Comparison of ENCODE assay signal across 19 cellular contexts in the genomic region with DNA sequence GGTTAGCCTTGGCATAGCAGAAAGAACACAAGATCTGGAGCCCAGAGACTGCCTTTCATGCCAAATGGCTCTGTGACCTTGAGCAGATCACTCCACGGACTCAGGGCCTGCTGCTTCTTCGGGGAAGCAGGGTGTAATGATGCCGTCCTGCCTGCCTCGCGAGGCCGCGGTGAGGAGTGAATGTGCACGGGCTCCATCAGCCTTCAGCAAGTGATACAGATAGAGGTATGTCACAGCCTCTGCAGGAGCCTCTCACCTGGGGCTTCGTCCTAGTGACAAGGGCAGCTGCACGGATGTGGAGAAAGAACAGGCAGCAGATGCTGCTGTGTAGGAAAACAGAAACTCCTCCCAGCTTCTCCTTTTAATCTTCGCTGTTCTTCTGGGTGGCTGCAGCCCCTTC.
DNase-seq lines count a peak whose midpoint lies in the region; ATAC-seq and TF ChIP-seq lines count a peak whose summit lies in the region.
"Had no signal": no experiment of that assay in that cellular context is flagged by ENCODE, and none has a peak within 500 bp of the region (broad histone marks: within the 10 kb centered on the region; RNA-seq: fewer than 3 reads in every experiment).

No MANE protein-coding gene starts in this region.

- no peaks in the 10 kb centered on the region for H3K27me3 ChIP-seq in neural cell (ENCODE audit: insufficient read depth, low read depth, low read length)
- H3K27me3 ChIP-seq: SJCRH30 had no signal

- no peaks in the 10 kb centered on the region for H3K36me3 ChIP-seq in neural cell (ENCODE audit: insufficient read depth, low read length)

- H3K4me2 ChIP-seq in neural cell (ENCODE audit: low read length): no peak overlapping the region
- H3K4me2 ChIP-seq: GM23338 had no signal

- H3K4me3 ChIP-seq in neural cell (ENCODE audit: low read length): no peak overlapping the region
- H3K4me3 ChIP-seq: GM12878, GM23338, K562, SJCRH30 had no signal

- no peaks in the 10 kb centered on the region for H3K9me3 ChIP-seq in neural cell (ENCODE audit: low read length)
- H3K9me3 ChIP-seq: SJCRH30 had no signal

- no peaks in the 10 kb centered on the region for H3F3A ChIP-seq in neural cell (ENCODE audit: insufficient read depth, low read length, poor library complexity, severe bottlenecking)

- intact Hi-C loops in left cardiac atrium (cut with DNase I): no loop called here

- H3K79me2 ChIP-seq in neural cell (replicated peaks; ENCODE audit: insufficient read depth, low read length): no peaks in the 10 kb centered on the region

- H2AFZ ChIP-seq in neural cell (ENCODE audit: low read depth, low read length): no peak overlapping the region

- DNase-seq in MV-4-11 (lab: John Stamatoyannopoulos, UW) (peak; percentile 28), NCI-H146 treated with DMSO at 0.1 percent for 48 hours (lab: John Stamatoyannopoulos, UW; ENCODE audit: unreplicated experiment) (peak; percentile 70), left cardiac atrium (no peak), retina (no peak), NCI-H1436 (lab: John Stamatoyannopoulos, UW) (no peak)
- DNase-seq: ACHN, AML-193, DMS 273 treated with DMSO at 0.1 percent for 48 hours, GDM1, NCI-H1694, NCI-H446, NCI-H748 treated with DMSO at 0.1 percent for 48 hours, RPMI8226, SJCRH30 had no signal

- no peak for TF ChIP-seq RAD21 in neural cell (conservative IDR thresholded peaks at IDR 0.05)

- no peak for TF ChIP-seq EP300 in neural cell (conservative IDR thresholded peaks at IDR 0.05; ENCODE audit: poor library complexity, severe bottlenecking)

- no peak for TF ChIP-seq CTCF in neural cell (IDR thresholded peaks at IDR 0.05; ENCODE audit: poor library complexity, severe bottlenecking)

- H4K20me1 ChIP-seq in neural cell (ENCODE audit: insufficient read depth): no peaks in the 10 kb centered on the region

- ATAC-seq in left cardiac atrium (peak; percentile 20 to 31), HG03097 (IDR thresholded peaks at IDR 0.05; ENCODE audit: low FRiP score, unreplicated experiment) (no peak)
- ATAC-seq: GM12878 had no signal

- no peaks in the 10 kb centered on the region for H3K9me2 ChIP-seq in neural cell (ENCODE audit: insufficient read depth, low read length)

- H3K9ac ChIP-seq in neural cell (ENCODE audit: low read length): peak overlapping the region; percentile 10

- no peak overlapping the region for H3K27ac ChIP-seq in neural cell (ENCODE audit: low read length)
- H3K27ac ChIP-seq: SJCRH30 had no signal

TF ChIP-seq in neural cell, 6 proteins besides CTCF, POLR2A, EP300 and RAD21:
- TF ChIP-seq POLR2AphosphoS5 (IDR thresholded peaks at IDR 0.05) (peak; percentile 10), TAF1 (IDR thresholded peaks at IDR 0.05; ENCODE audit: low read depth) (no peak), MXI1 (conservative IDR thresholded peaks at IDR 0.05; ENCODE audit: poor library complexity, severe bottlenecking) (no peak), SMC3 (conservative IDR thresholded peaks at IDR 0.05; ENCODE audit: poor library complexity) (no peak), EZH2 (IDR thresholded peaks at IDR 0.05; ENCODE audit: borderline replicate concordance, insufficient read depth, low read length, poor library complexity, severe bottlenecking) (no peak)
- TF ChIP-seq, protein P1, sequence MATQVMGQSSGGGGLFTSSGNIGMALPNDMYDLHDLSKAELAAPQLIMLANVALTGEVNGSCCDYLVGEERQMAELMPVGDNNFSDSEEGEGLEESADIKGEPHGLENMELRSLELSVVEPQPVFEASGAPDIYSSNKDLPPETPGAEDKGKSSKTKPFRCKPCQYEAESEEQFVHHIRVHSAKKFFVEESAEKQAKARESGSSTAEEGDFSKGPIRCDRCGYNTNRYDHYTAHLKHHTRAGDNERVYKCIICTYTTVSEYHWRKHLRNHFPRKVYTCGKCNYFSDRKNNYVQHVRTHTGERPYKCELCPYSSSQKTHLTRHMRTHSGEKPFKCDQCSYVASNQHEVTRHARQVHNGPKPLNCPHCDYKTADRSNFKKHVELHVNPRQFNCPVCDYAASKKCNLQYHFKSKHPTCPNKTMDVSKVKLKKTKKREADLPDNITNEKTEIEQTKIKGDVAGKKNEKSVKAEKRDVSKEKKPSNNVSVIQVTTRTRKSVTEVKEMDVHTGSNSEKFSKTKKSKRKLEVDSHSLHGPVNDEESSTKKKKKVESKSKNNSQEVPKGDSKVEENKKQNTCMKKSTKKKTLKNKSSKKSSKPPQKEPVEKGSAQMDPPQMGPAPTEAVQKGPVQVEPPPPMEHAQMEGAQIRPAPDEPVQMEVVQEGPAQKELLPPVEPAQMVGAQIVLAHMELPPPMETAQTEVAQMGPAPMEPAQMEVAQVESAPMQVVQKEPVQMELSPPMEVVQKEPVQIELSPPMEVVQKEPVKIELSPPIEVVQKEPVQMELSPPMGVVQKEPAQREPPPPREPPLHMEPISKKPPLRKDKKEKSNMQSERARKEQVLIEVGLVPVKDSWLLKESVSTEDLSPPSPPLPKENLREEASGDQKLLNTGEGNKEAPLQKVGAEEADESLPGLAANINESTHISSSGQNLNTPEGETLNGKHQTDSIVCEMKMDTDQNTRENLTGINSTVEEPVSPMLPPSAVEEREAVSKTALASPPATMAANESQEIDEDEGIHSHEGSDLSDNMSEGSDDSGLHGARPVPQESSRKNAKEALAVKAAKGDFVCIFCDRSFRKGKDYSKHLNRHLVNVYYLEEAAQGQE (IDR thresholded peaks at IDR 0.05; ENCODE audit: borderline replicate concordance): no peak
TF ChIP-seq in neural cell: peak in this region for 1.

Comparison
In these comparisons a context has a peak if more than half of its experiments do, and no peak if none do; other contexts are left out.
1. DNase-seq: peak in MV-4-11 (single experiment) and NCI-H146 treated with DMSO at 0.1 percent for 48 hours (single experiment); none in left cardiac atrium (single experiment), retina (single experiment) and NCI-H1436 (single experiment).